Comparison of ENCODE assay signal across 26 cellular contexts in the genomic region with DNA sequence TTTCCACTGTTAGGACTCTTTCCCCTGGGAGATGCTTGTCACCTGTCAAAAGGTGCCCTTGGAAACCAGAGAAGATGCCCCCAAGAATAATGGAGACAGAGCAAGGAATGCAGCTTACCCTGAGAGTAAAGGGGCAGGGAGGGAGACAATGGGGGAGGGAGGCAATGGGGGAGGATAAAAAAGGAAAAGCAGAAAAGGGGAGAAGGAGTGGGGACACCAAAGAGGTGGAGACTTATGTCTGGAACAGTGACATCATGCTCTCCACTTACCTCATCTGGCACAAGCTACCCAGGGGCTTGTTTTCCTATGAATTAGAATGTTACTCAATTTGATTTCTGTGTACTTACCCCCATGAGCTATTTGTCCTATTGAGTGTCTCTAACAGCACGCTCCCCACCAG.
"Had no signal": no experiment of that assay in that cellular context is flagged by ENCODE, and none has a peak within 500 bp of the region (broad histone marks: within the 10 kb centered on the region; RNA-seq: fewer than 3 reads in every experiment).

No MANE protein-coding gene starts in this region.

- H3K27ac ChIP-seq: brain microvascular endothelial cell, coronary artery, dorsolateral prefrontal cortex, gastroesophageal sphincter, heart right ventricle had no signal

- DNase-seq: activated CD4-positive, alpha-beta memory T cell treated with anti-CD3 and anti-CD28 coated beads, Interleukin-2, amount 10 ng/mL, durations not matched to agents 7 days and 5 days; activated CD4-positive, alpha-beta T cell treated with anti-CD3 and anti-CD28 coated beads for 1 hour; activated CD4-positive, alpha-beta T cell treated with anti-CD3 and anti-CD28 coated beads for 4 hours; activated CD4-positive, alpha-beta T cell treated with anti-CD3 and anti-CD28 coated beads, Interleukin-2, amount 10 ng/mL, durations not matched to agents 7 days and 5 days; activated CD4-positive, alpha-beta T cell treated with anti-CD3 and anti-CD28 coated beads, Interleukin-2, amount 50 U/mL, for 4 hours; activated gamma-delta T cell; activated naive CD4-positive, alpha-beta T cell; activated naive CD4-positive, alpha-beta T cell treated with anti-CD3 and anti-CD28 coated beads, Interleukin-2, amount 50 U/mL, for 16 hours; activated T-cell treated with anti-CD3 and anti-CD28 coated beads for 4 hours; activated T-cell treated with anti-CD3 and anti-CD28 coated beads, Interleukin-2, amount 50 U/mL, for 24 hours; activated T-cell treated with anti-CD3 and anti-CD28 coated beads, Interleukin-2, amount 50 U/mL, for 72 hours; amniotic stem cell; anterior cingulate cortex; brain microvascular endothelial cell; dorsolateral prefrontal cortex; effector memory CD4-positive, alpha-beta T cell; foreskin melanocyte; heart right ventricle; T-helper 2 cell had no signal

- H3K9me3 Mint-ChIP-seq: activated CD4-positive, alpha-beta memory T cell treated with anti-CD3 and anti-CD28 coated beads, Interleukin-2, amount 10 ng/mL, durations not matched to agents 7 days and 5 days; activated CD4-positive, alpha-beta T cell treated with anti-CD3 and anti-CD28 coated beads, Interleukin-2, amount 10 ng/mL, durations not matched to agents 7 days and 5 days; activated T-cell treated with anti-CD3 and anti-CD28 coated beads, Interleukin-2, amount 50 U/mL, for 24 hours; activated T-cell treated with anti-CD3 and anti-CD28 coated beads, Interleukin-2, amount 50 U/mL, for 72 hours; central memory CD8-positive, alpha-beta T cell; dendritic cell treated with granulocyte-macrophage colony-stimulating factor and Interleukin-4, amounts not matched to agents 40 ng/mL and 50 ng/mL, for 4 days had no signal

- H3K4me3 Mint-ChIP-seq: activated CD4-positive, alpha-beta memory T cell treated with anti-CD3 and anti-CD28 coated beads, Interleukin-2, amount 10 ng/mL, durations not matched to agents 7 days and 5 days; activated CD4-positive, alpha-beta T cell treated with anti-CD3 and anti-CD28 coated beads, Interleukin-2, amount 10 ng/mL, durations not matched to agents 7 days and 5 days; activated naive CD8-positive, alpha-beta T cell; activated T-cell treated with anti-CD3 and anti-CD28 coated beads, Interleukin-2, amount 50 U/mL, for 24 hours; activated T-cell treated with anti-CD3 and anti-CD28 coated beads, Interleukin-2, amount 50 U/mL, for 72 hours; central memory CD8-positive, alpha-beta T cell; dendritic cell treated with granulocyte-macrophage colony-stimulating factor and Interleukin-4, amounts not matched to agents 40 ng/mL and 50 ng/mL, for 4 days; endodermal cell; WTC11 had no signal

- H3K36me3 Mint-ChIP-seq: activated naive CD8-positive, alpha-beta T cell had no signal

- H3K4me3 ChIP-seq: coronary artery, dorsolateral prefrontal cortex, gastroesophageal sphincter, heart right ventricle had no signal

- H3K27ac Mint-ChIP-seq: activated CD4-positive, alpha-beta memory T cell treated with anti-CD3 and anti-CD28 coated beads, Interleukin-2, amount 10 ng/mL, durations not matched to agents 7 days and 5 days; activated CD4-positive, alpha-beta T cell treated with anti-CD3 and anti-CD28 coated beads, Interleukin-2, amount 10 ng/mL, durations not matched to agents 7 days and 5 days; activated naive CD8-positive, alpha-beta T cell; activated T-cell treated with anti-CD3 and anti-CD28 coated beads, Interleukin-2, amount 50 U/mL, for 24 hours; activated T-cell treated with anti-CD3 and anti-CD28 coated beads, Interleukin-2, amount 50 U/mL, for 72 hours; dendritic cell treated with granulocyte-macrophage colony-stimulating factor and Interleukin-4, amounts not matched to agents 40 ng/mL and 50 ng/mL, for 4 days; endodermal cell; WTC11 had no signal

- H3K4me1 ChIP-seq: heart right ventricle had no signal

- H3K4me1 Mint-ChIP-seq: activated CD4-positive, alpha-beta memory T cell treated with anti-CD3 and anti-CD28 coated beads, Interleukin-2, amount 10 ng/mL, durations not matched to agents 7 days and 5 days; activated CD4-positive, alpha-beta T cell treated with anti-CD3 and anti-CD28 coated beads, Interleukin-2, amount 10 ng/mL, durations not matched to agents 7 days and 5 days; central memory CD8-positive, alpha-beta T cell had no signal

- H3K27me3 ChIP-seq: brain microvascular endothelial cell, gastroesophageal sphincter had no signal

- H3K36me3 ChIP-seq: brain microvascular endothelial cell, gastroesophageal sphincter, heart right ventricle had no signal
